ENCODE assay signal across 14 cellular contexts in genomic region chr20:49701916-49702315, GRCh38. TPM values are rescaled to one million over a fixed set of nuclear protein-coding genes. Genes with fewer than 3 reads are reported as not detected.
DNase-seq lines count a peak whose midpoint lies in the region; ATAC-seq, FAIRE-seq and TF ChIP-seq lines count a peak whose summit lies in the region.
"Had no signal": no experiment of that assay in that cellular context is flagged by ENCODE, and none has a peak within 500 bp of the region (broad histone marks: within the 10 kb centered on the region; RNA-seq: fewer than 3 reads in every experiment).

No MANE protein-coding gene starts in this region.

- H3K4me3 ChIP-seq in PC-9 (peak overlapping the region; percentile 23; the same call in 1 of the 2 replicates), gastroesophageal sphincter (no peak overlapping the region), small intestine (ENCODE audit: low read depth in 1 of 2, low read length in 2 of 2) (no peak overlapping the region)

- no peak for FAIRE-seq in small intestine (lab: Jason Lieb, UNC)

- no peak for TF ChIP-seq POLR2A in gastroesophageal sphincter (IDR thresholded peaks at IDR 0.05)

- peaks cover 69% of the 10 kb centered on the region for H3K4me1 Mint-ChIP-seq in Calu3 (ENCODE audit: low read depth, unreplicated experiment)
- H3K4me1 Mint-ChIP-seq in central memory CD8-positive, alpha-beta T cell = peaks cover 65% of the 10 kb centered on the region
- peaks cover 64% of the 10 kb centered on the region for H3K4me1 Mint-ChIP-seq in osteocyte (ENCODE audit: unreplicated experiment)

- no peaks in the 10 kb centered on the region for H3K27me3 ChIP-seq in PC-9 (ENCODE audit: insufficient read depth, low read depth)
- H3K27me3 ChIP-seq in gastroesophageal sphincter = no peaks in the 10 kb centered on the region
- H3K27me3 ChIP-seq in small intestine (ENCODE audit: control insufficient read depth in 2 of 2, insufficient read depth in 2 of 2, low read length in 2 of 2) = no peaks in the 10 kb centered on the region

- H3K9me2 ChIP-seq in PC-9 (ENCODE audit: insufficient read depth) = no peaks in the 10 kb centered on the region

- H3K9me3 ChIP-seq in PC-9 (ENCODE audit: insufficient read depth, low read depth) (no peaks in the 10 kb centered on the region), gastroesophageal sphincter (no peaks in the 10 kb centered on the region), small intestine (ENCODE audit: control insufficient read depth, low read depth) (no peaks in the 10 kb centered on the region)

- ATAC-seq in central memory CD8-positive, alpha-beta T cell (replicated peaks; ENCODE audit: extremely low read depth, poor library complexity, severe bottlenecking) = no peak
- ATAC-seq in gastroesophageal sphincter = no peak
- ATAC-seq in HG03159 (IDR thresholded peaks at IDR 0.05; ENCODE audit: unreplicated experiment) = no peak

- no peak for TF ChIP-seq EP300 in gastroesophageal sphincter (IDR thresholded peaks at IDR 0.05)

- intact Hi-C loops in Calu3 (cut with micrococcal nuclease; ENCODE audit: unreplicated experiment) (no loop called here), PC-9 (cut with micrococcal nuclease; ENCODE audit: unreplicated experiment) (loop anchor here (1.0 kb wide), 1 partner anchor 66 kb away; no protein-coding TSS in a partner anchor)

- H3K27ac Mint-ChIP-seq in Calu3 (ENCODE audit: unreplicated experiment) (peak overlapping the region; percentile 63), osteocyte (ENCODE audit: unreplicated experiment) (peak overlapping the region; percentile 95)
- peak overlapping the region; percentile 66 for H3K27ac Mint-ChIP-seq in central memory CD8-positive, alpha-beta T cell (ENCODE audit: low read depth)
- H3K27ac Mint-ChIP-seq: CD8-positive, alpha-beta T cell had no signal

- POLR2A ChIA-PET in PC-9 (lab: Charles Lee; ENCODE audit: unreplicated experiment) = interaction anchor here (0.6 kb wide), 1 partner anchor 66 kb away, joined by 3 read pairs; no protein-coding TSS in a partner anchor

- H2AFZ ChIP-seq in PC-9 = no peak overlapping the region

- H3K4me2 ChIP-seq in PC-9 = peak overlapping the region; percentile 73

- TF ChIP-seq CTCF in Calu3 (IDR thresholded peaks at IDR 0.05; ENCODE audit: unreplicated experiment) = no peak
- TF ChIP-seq CTCF in PC-9 (conservative IDR thresholded peaks at IDR 0.05) = no peak
- no peak for TF ChIP-seq CTCF in osteocyte (IDR thresholded peaks at IDR 0.05)
- TF ChIP-seq CTCF in gastroesophageal sphincter (IDR thresholded peaks at IDR 0.05) = no peak

- peaks cover 24% of the 10 kb centered on the region for H3K36me3 Mint-ChIP-seq in Calu3 (ENCODE audit: insufficient read depth, unreplicated experiment)
- H3K36me3 Mint-ChIP-seq in central memory CD8-positive, alpha-beta T cell (ENCODE audit: insufficient read depth) = peaks cover 9% of the 10 kb centered on the region
- H3K36me3 Mint-ChIP-seq in osteocyte (ENCODE audit: unreplicated experiment) = no peaks in the 10 kb centered on the region
- H3K36me3 Mint-ChIP-seq: CD8-positive, alpha-beta T cell had no signal

- H3K36me3 ChIP-seq in PC-9 (ENCODE audit: low read depth) = peaks cover 46% of the 10 kb centered on the region
- H3K36me3 ChIP-seq in gastroesophageal sphincter = no peaks in the 10 kb centered on the region
- H3K36me3 ChIP-seq in small intestine (ENCODE audit: control insufficient read depth in 2 of 2, insufficient read depth in 2 of 2, low read length in 2 of 2) = peaks cover 0 to 2% of the 10 kb centered on the region in 2 donors

- CTCF ChIA-PET in Calu3 (lab: Charles Lee) (interaction anchor here (0.6 to 1.6 kb wide), 2 partner anchors 11 to 258 kb away, joined by 3 to 6 read pairs; no protein-coding TSS in a partner anchor), PC-9 (lab: Charles Lee) (interaction anchor here (0.6 to 0.8 kb wide), 2 partner anchors 10 to 159 kb away, joined by 3 read pairs; no protein-coding TSS in a partner anchor)

- BruUV-seq in Calu3 (replicated peaks; lab: Mats Ljungman, UMichigan) = no TSS peak
- BruUV-seq in PC-9 (replicated peaks; lab: Mats Ljungman, UMichigan) = no TSS peak

- H3K27me3 Mint-ChIP-seq in Calu3 (ENCODE audit: unreplicated experiment) = no peaks in the 10 kb centered on the region
- no peaks in the 10 kb centered on the region for H3K27me3 Mint-ChIP-seq in central memory CD8-positive, alpha-beta T cell
- no peaks in the 10 kb centered on the region for H3K27me3 Mint-ChIP-seq in osteocyte (ENCODE audit: unreplicated experiment)

- H3K79me2 ChIP-seq in PC-9 (ENCODE audit: low read depth) = peaks cover 99% of the 10 kb centered on the region

- H3K4me1 ChIP-seq in PC-9 (replicated peaks; ENCODE audit: insufficient read depth) (peaks cover 96% of the 10 kb centered on the region), gastroesophageal sphincter (peaks cover 3 to 74% (median 24%) of the 10 kb centered on the region in 3 donors), small intestine (ENCODE audit: control insufficient read depth in 2 of 2, insufficient read depth in 1 of 2, low read depth in 1 of 2, low read length in 1 of 2) (peaks cover 13 to 20% of the 10 kb centered on the region in 2 donors)

- H3K4me3 Mint-ChIP-seq in Calu3 (ENCODE audit: low read depth, unreplicated experiment) (no peak overlapping the region), osteocyte (ENCODE audit: unreplicated experiment) (no peak overlapping the region)
- no peak overlapping the region for H3K4me3 Mint-ChIP-seq in central memory CD8-positive, alpha-beta T cell
- H3K4me3 Mint-ChIP-seq: CD8-positive, alpha-beta T cell had no signal

- H4K20me1 ChIP-seq in PC-9 (ENCODE audit: insufficient read depth) = peaks cover 20% of the 10 kb centered on the region

- peaks cover 89% of the 10 kb centered on the region for H3F3A ChIP-seq in PC-9 (ENCODE audit: insufficient read depth, low read depth)

- H3K27ac ChIP-seq in PC-9 = peak overlapping the region; percentile 99
- H3K27ac ChIP-seq in gastroesophageal sphincter = no peak overlapping the region
- H3K27ac ChIP-seq in small intestine (ENCODE audit: low read depth in 1 of 2, low read length in 1 of 2) = no peak overlapping the region

- DNase-seq in Calu3 (no peak), PC-9 (no peak), osteocyte (ENCODE audit: extremely low spot score, unreplicated experiment) (peak; percentile 21), UCSD-AML1 (lab: John Stamatoyannopoulos, UW; ENCODE audit: unreplicated experiment) (no peak), small intestine (no peak)
- no peak for DNase-seq in central memory CD8-positive, alpha-beta T cell (ENCODE audit: low spot score in 2 of 2)
- DNase-seq: amygdala; GF-D8; NCI-H2029 treated with DMSO at 0.1 percent for 48 hours; SIG-M5; stimulated activated naive CD4-positive, alpha-beta T cell had no signal

- H3K9me3 Mint-ChIP-seq in Calu3 (ENCODE audit: low read depth, unreplicated experiment) = no peaks in the 10 kb centered on the region
- H3K9me3 Mint-ChIP-seq in central memory CD8-positive, alpha-beta T cell = no peaks in the 10 kb centered on the region
- no peaks in the 10 kb centered on the region for H3K9me3 Mint-ChIP-seq in osteocyte (ENCODE audit: unreplicated experiment)
- H3K9me3 Mint-ChIP-seq: CD8-positive, alpha-beta T cell had no signal

- WGBS in gastroesophageal sphincter (ENCODE audit: low coverage in 1 of 2), 2 donors = 76 to 85% methylated on average over 5 to 8 of the region's 8 CpGs
- WGBS in small intestine, 3 donors = 81 to 90% (median 84%) methylated on average over 8 of the region's 8 CpGs

RNA-seq across cellular contexts. Expression of gene B4GALT5, which starts 11.8 kb away (rescaled TPM):
- total RNA-seq in Calu3 (2022) (117 and 131 TPM in 2 replicates), PC-9 (2021) (61.7 and 63.1 TPM in 2 replicates), osteocyte (45.4 TPM in 2 replicates), gastroesophageal sphincter (10 to 100 TPM; 20.2 to 35.6 (median 28.8) TPM)
- 10 to 100 TPM; 11.9 to 24.8 (median 16.2) TPM for polyA plus RNA-seq in small intestine
